Comparison of ENCODE assay signal across 23 cellular contexts in genomic region chr1:41849211-41849759, GRCh38.
A peak's percentile ranks its signal among the peaks of the same experiment; 100 is the strongest.
DNase-seq lines count a peak whose midpoint lies in the region; ATAC-seq and TF ChIP-seq lines count a peak whose summit lies in the region.
"Had no signal": no experiment of that assay in that cellular context is flagged by ENCODE, and none has a peak within 500 bp of the region (broad histone marks: within the 10 kb centered on the region; RNA-seq: fewer than 3 reads in every experiment).

No MANE protein-coding gene starts in this region.

- H3K9me3 Mint-ChIP-seq in stimulated activated effector memory CD8-positive, alpha-beta T cell treated with anti-CD3 and anti-CD28 coated beads, Interleukin-12 subunit alpha, Interleukin-12 subunit beta, amount 100 ng/mL, for 72 hours: no peaks in the 10 kb centered on the region

- H3K27ac Mint-ChIP-seq in stimulated activated effector memory CD8-positive, alpha-beta T cell treated with anti-CD3 and anti-CD28 coated beads, Interleukin-12 subunit alpha, Interleukin-12 subunit beta, amount 100 ng/mL, for 72 hours: peak overlapping the region; percentile 54
- H3K27ac Mint-ChIP-seq: CD4-positive, CD25-positive, alpha-beta regulatory T cell had no signal

- peak overlapping the region; percentile 50 for H3K27ac ChIP-seq in KOPT-K1 (ENCODE audit: low read depth, low read length, poor library complexity, severe bottlenecking)
- H3K27ac ChIP-seq: BLaER1, HL-60, SK-N-MC had no signal

- no peak for TF ChIP-seq CTCF in choroid plexus epithelial cell (conservative IDR thresholded peaks at IDR 0.05; ENCODE audit: low read depth, low read length)

- H3K4me3 ChIP-seq in choroid plexus epithelial cell (ENCODE audit: low read depth, low read length): no peak overlapping the region
- H3K4me3 ChIP-seq: BLaER1, MG63, SK-N-MC had no signal

- DNase-seq in NCI-H2171 treated with DMSO at 0.1 percent for 48 hours (lab: John Stamatoyannopoulos, UW) (peak; percentile 34), NCI-H2171 (lab: John Stamatoyannopoulos, UW) (no peak), choroid plexus epithelial cell (ENCODE audit: low read depth) (peak; percentile 53), ureter (ENCODE audit: low spot score) (no peak), SIG-M5 treated with dmso at 0.1 percent for 504 hours (lab: John Stamatoyannopoulos, UW; ENCODE audit: unreplicated experiment) (no peak)
- DNase-seq in stimulated activated effector memory CD8-positive, alpha-beta T cell treated with anti-CD3 and anti-CD28 coated beads, Interleukin-12 subunit alpha, Interleukin-12 subunit beta, amount 100 ng/mL, for 72 hours (ENCODE audit: low spot score in 2 of 2): no peak
- DNase-seq: DMS79, GF-D8, MG63, NCI-H1105 treated with DMSO at 0.1 percent for 48 hours, NCI-H146, NCI-H1930, NCI-H446 treated with DMSO at 0.1 percent for 48 hours, NCI-H526, NCI-H82, RPMI8226, SHP77 treated with DMSO at 0.1 percent for 48 hours had no signal

- H3K9me3 ChIP-seq in KOPT-K1 (ENCODE audit: insufficient read depth, low read length, poor library complexity, severe bottlenecking): no peaks in the 10 kb centered on the region
- H3K9me3 ChIP-seq: BLaER1, MG63 had no signal

- no peak for ATAC-seq in stimulated activated effector memory CD8-positive, alpha-beta T cell treated with anti-CD3 and anti-CD28 coated beads, Interleukin-12 subunit alpha, Interleukin-12 subunit beta, amount 100 ng/mL, for 72 hours
- no peak for ATAC-seq in HG02852 (IDR thresholded peaks at IDR 0.05; ENCODE audit: unreplicated experiment)

- no peak overlapping the region for H3K4me3 Mint-ChIP-seq in stimulated activated effector memory CD8-positive, alpha-beta T cell treated with anti-CD3 and anti-CD28 coated beads, Interleukin-12 subunit alpha, Interleukin-12 subunit beta, amount 100 ng/mL, for 72 hours
- H3K4me3 Mint-ChIP-seq: CD4-positive, CD25-positive, alpha-beta regulatory T cell had no signal

- H3K36me3 ChIP-seq in KOPT-K1 (ENCODE audit: insufficient read depth, low read length): peaks cover 54% of the 10 kb centered on the region
- H3K36me3 ChIP-seq: BLaER1, MG63 had no signal

- H3K4me1 Mint-ChIP-seq in stimulated activated effector memory CD8-positive, alpha-beta T cell treated with anti-CD3 and anti-CD28 coated beads, Interleukin-12 subunit alpha, Interleukin-12 subunit beta, amount 100 ng/mL, for 72 hours: peaks cover 35% of the 10 kb centered on the region

- H3K36me3 Mint-ChIP-seq in stimulated activated effector memory CD8-positive, alpha-beta T cell treated with anti-CD3 and anti-CD28 coated beads, Interleukin-12 subunit alpha, Interleukin-12 subunit beta, amount 100 ng/mL, for 72 hours: peaks cover 5% of the 10 kb centered on the region

Comparison
In these comparisons a context has a peak if more than half of its experiments do, and no peak if none do; other contexts are left out.
1. DNase-seq: peak in NCI-H2171 treated with DMSO at 0.1 percent for 48 hours (single experiment) and choroid plexus epithelial cell (single experiment); none in NCI-H2171 (single experiment), stimulated activated effector memory CD8-positive, alpha-beta T cell treated with anti-CD3 and anti-CD28 coated beads, Interleukin-12 subunit alpha, Interleukin-12 subunit beta, amount 100 ng/mL, for 72 hours (0 of 2), ureter (single experiment) and SIG-M5 treated with dmso at 0.1 percent for 504 hours (single experiment).